Comparison of ENCODE assay signal across 13 cellular contexts in genomic region chr6:138882369-138883017, GRCh38.
DNase-seq lines count a peak whose midpoint lies in the region; ATAC-seq and TF ChIP-seq lines count a peak whose summit lies in the region.
"Had no signal": no experiment of that assay in that cellular context is flagged by ENCODE, and none has a peak within 500 bp of the region (broad histone marks: within the 10 kb centered on the region; RNA-seq: fewer than 3 reads in every experiment).

No MANE protein-coding gene starts in this region.

- H3K4me3 Mint-ChIP-seq in WTC11 = no peak overlapping the region
- H3K4me3 Mint-ChIP-seq in CD4-positive, alpha-beta memory T cell = no peak overlapping the region
- H3K4me3 Mint-ChIP-seq: activated B cell treated with CpG ODN at 0.5 μM for 24 hours, B cell had no signal

- H3K4me1 Mint-ChIP-seq in WTC11 = no peaks in the 10 kb centered on the region
- H3K4me1 Mint-ChIP-seq in CD4-positive, alpha-beta memory T cell = no peaks in the 10 kb centered on the region
- H3K4me1 Mint-ChIP-seq: B cell had no signal

- POLR2A ChIA-PET in WTC11 (lab: Charles Lee) = no interaction called here
- POLR2A ChIA-PET in CD4-positive, alpha-beta memory T cell (lab: Charles Lee; ENCODE audit: partially characterized antibody) = no interaction called here

- H3K4me1 ChIP-seq in CD4-positive, alpha-beta memory T cell (ENCODE audit: insufficient read depth, low read length) = no peaks in the 10 kb centered on the region

- ATAC-seq in GM18870 (IDR thresholded peaks at IDR 0.05; ENCODE audit: unreplicated experiment) (peak; percentile 71), GM21619 (IDR thresholded peaks at IDR 0.05; ENCODE audit: unreplicated experiment) (peak; percentile 85), HG03139 (IDR thresholded peaks at IDR 0.05; ENCODE audit: unreplicated experiment) (peak; percentile 73), WTC11 (no peak)

- DNase-seq in hepatic stellate cell (ENCODE audit: low spot score) (no peak), WTC11 (ENCODE audit: low spot score) (no peak), NCI-H1930 (lab: John Stamatoyannopoulos, UW) (no peak)
- DNase-seq in CD4-positive, alpha-beta memory T cell = no peak
- DNase-seq: activated B cell treated with CpG ODN at 0.5 μM for 24 hours, dorsolateral prefrontal cortex, NCI-H2081 had no signal

- H3K27me3 Mint-ChIP-seq in WTC11 (ENCODE audit: low read depth) = no peaks in the 10 kb centered on the region
- no peaks in the 10 kb centered on the region for H3K27me3 Mint-ChIP-seq in CD4-positive, alpha-beta memory T cell
- H3K27me3 Mint-ChIP-seq: activated B cell treated with CpG ODN at 0.5 μM for 24 hours, B cell had no signal

- no peaks in the 10 kb centered on the region for H3K36me3 ChIP-seq in CD4-positive, alpha-beta memory T cell (ENCODE audit: insufficient read depth, low read length)

- peak overlapping the region; percentile 15; the same call in 1 of the 2 replicates for H3K4me3 ChIP-seq in GM08714 (ENCODE audit: low read length)
- H3K4me3 ChIP-seq in CD4-positive, alpha-beta memory T cell (ENCODE audit: low read length in 2 of 2) = no peak overlapping the region
- H3K4me3 ChIP-seq: dorsolateral prefrontal cortex had no signal

- no peaks in the 10 kb centered on the region for H3K9me3 ChIP-seq in CD4-positive, alpha-beta memory T cell (ENCODE audit: control insufficient read depth in 1 of 2, low read length in 2 of 2)

- no peak for TF ChIP-seq CTCF in WTC11 (IDR thresholded peaks at IDR 0.05)

- H3K36me3 Mint-ChIP-seq in WTC11 = no peaks in the 10 kb centered on the region
- H3K36me3 Mint-ChIP-seq in CD4-positive, alpha-beta memory T cell = peaks cover 0 to 2% of the 10 kb centered on the region in 2 donors

- H3K9me3 Mint-ChIP-seq in WTC11 = peaks cover 19% of the 10 kb centered on the region
- no peaks in the 10 kb centered on the region for H3K9me3 Mint-ChIP-seq in CD4-positive, alpha-beta memory T cell
- H3K9me3 Mint-ChIP-seq: activated B cell treated with CpG ODN at 0.5 μM for 24 hours had no signal

- H3K27me3 ChIP-seq in CD4-positive, alpha-beta memory T cell (ENCODE audit: insufficient read depth, low read length) = no peaks in the 10 kb centered on the region
- H3K27me3 ChIP-seq: dorsolateral prefrontal cortex had no signal

- H3K27ac Mint-ChIP-seq in WTC11 = no peak overlapping the region
- peak overlapping the region in 1 of 7 donors; percentile 8 for H3K27ac Mint-ChIP-seq in CD4-positive, alpha-beta memory T cell
- H3K27ac Mint-ChIP-seq: activated B cell treated with CpG ODN at 0.5 μM for 24 hours, B cell had no signal

- CTCF ChIA-PET in WTC11 (lab: Charles Lee) = interaction anchor here (0.6 kb wide), 1 partner anchor 766 kb away, joined by 5 read pairs; no protein-coding TSS in a partner anchor
- CTCF ChIA-PET in CD4-positive, alpha-beta memory T cell (lab: Charles Lee; ENCODE audit: partially characterized antibody) = interaction anchor here (1.1 kb wide), 1 partner anchor 65 kb away, joined by 3 read pairs; no protein-coding TSS in a partner anchor

- intact Hi-C loops in CD4-positive, alpha-beta memory T cell (cut with micrococcal nuclease) = no loop called here

- H3K27ac ChIP-seq in CD4-positive, alpha-beta memory T cell (ENCODE audit: low read depth, low read length) = no peak overlapping the region
- H3K27ac ChIP-seq: dorsolateral prefrontal cortex, RWPE1 had no signal

TF ChIP-seq in WTC11, 78 proteins besides CTCF, POLR2A, EP300 and RAD21:
- TF ChIP-seq, protein P1, sequence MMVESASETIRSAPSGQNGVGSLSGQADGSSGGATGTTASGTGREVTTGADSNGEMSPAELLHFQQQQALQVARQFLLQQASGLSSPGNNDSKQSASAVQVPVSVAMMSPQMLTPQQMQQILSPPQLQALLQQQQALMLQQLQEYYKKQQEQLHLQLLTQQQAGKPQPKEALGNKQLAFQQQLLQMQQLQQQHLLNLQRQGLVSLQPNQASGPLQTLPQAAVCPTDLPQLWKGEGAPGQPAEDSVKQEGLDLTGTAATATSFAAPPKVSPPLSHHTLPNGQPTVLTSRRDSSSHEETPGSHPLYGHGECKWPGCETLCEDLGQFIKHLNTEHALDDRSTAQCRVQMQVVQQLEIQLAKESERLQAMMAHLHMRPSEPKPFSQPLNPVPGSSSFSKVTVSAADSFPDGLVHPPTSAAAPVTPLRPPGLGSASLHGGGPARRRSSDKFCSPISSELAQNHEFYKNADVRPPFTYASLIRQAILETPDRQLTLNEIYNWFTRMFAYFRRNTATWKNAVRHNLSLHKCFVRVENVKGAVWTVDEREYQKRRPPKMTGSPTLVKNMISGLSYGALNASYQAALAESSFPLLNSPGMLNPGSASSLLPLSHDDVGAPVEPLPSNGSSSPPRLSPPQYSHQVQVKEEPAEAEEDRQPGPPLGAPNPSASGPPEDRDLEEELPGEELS (CRISPR knock-in tag; IDR thresholded peaks at IDR 0.05) = no peak
